10 cellular contexts compared by ENCODE assay signal in genomic region chr16:57720142-57720575, GRCh38. TPM values are rescaled to one million over a fixed set of nuclear protein-coding genes. Genes with fewer than 3 reads are reported as not detected.
A peak's percentile ranks its signal among the peaks of the same experiment; 100 is the strongest.
DNase-seq lines count a peak whose midpoint lies in the region; ATAC-seq and TF ChIP-seq lines count a peak whose summit lies in the region.
"Had no signal": no experiment of that assay in that cellular context is flagged by ENCODE, and none has a peak within 500 bp of the region (broad histone marks: within the 10 kb centered on the region; RNA-seq: fewer than 3 reads in every experiment).

No MANE protein-coding gene starts in this region.

- no peaks in the 10 kb centered on the region for H3K9me3 ChIP-seq in right lobe of liver
- H3K9me3 ChIP-seq in ovary: no peaks in the 10 kb centered on the region

- no peaks in the 10 kb centered on the region for H3K27me3 ChIP-seq in right lobe of liver
- no peaks in the 10 kb centered on the region for H3K27me3 ChIP-seq in ovary

- H3K4me3 ChIP-seq in right lobe of liver (no peak overlapping the region), ovary (no peak overlapping the region)
- H3K4me3 ChIP-seq: skin epidermis had no signal

- H3K27me3 Mint-ChIP-seq in chondrocyte (ENCODE audit: low read depth): peaks cover 13% of the 10 kb centered on the region

- intact Hi-C loops in right lobe of liver (cut with DNase I) (loop anchor here (5.0 kb wide), 3 partner anchors 68 to 143 kb away; no protein-coding TSS in a partner anchor), ovary (cut with DNase I) (no loop called here)

- 72% methylated on average over 2 of the region's 3 CpGs for WGBS in right lobe of liver (ENCODE audit: insufficient coverage, low coverage, low lambda C conversion rate, missing lambda C conversion rate)
- 68 to 72% (median 68%) methylated on average over 3 of the region's 3 CpGs for WGBS in ovary, 3 donors

- DNase-seq in DMS53 (lab: John Stamatoyannopoulos, UW) (peak; percentile 85), HT1080 (ENCODE audit: low read depth) (peak; percentile 60), SW480 (ENCODE audit: low spot score) (peak; percentile 38), chondrocyte (ENCODE audit: low spot score) (peak; percentile 57), right lobe of liver (peak; percentile 84 to 86 (median 85)), superior temporal gyrus (ENCODE audit: extremely low spot score) (peak; percentile 48), ovary (no peak)

- no peaks in the 10 kb centered on the region for H3K9me3 Mint-ChIP-seq in chondrocyte (ENCODE audit: low read depth)

- H3K4me1 ChIP-seq in right lobe of liver (no peaks in the 10 kb centered on the region), ovary (ENCODE audit: insufficient read depth) (no peaks in the 10 kb centered on the region)

- H3K36me3 ChIP-seq in right lobe of liver (no peaks in the 10 kb centered on the region), ovary (no peaks in the 10 kb centered on the region)

- peak; percentile 98 to 99 (median 98) for ATAC-seq in right lobe of liver
- no peak for ATAC-seq in GM21447 (IDR thresholded peaks at IDR 0.05; ENCODE audit: unreplicated experiment)

- TF ChIP-seq EP300 in ovary (IDR thresholded peaks at IDR 0.05): no peak

- TF ChIP-seq CTCF in chondrocyte (IDR thresholded peaks at IDR 0.05): peak; percentile 78
- TF ChIP-seq CTCF in right lobe of liver (IDR thresholded peaks at IDR 0.05): peak; percentile 79 to 91 (median 87)
- TF ChIP-seq CTCF in ovary (IDR thresholded peaks at IDR 0.05): no peak

- H3K27ac ChIP-seq in right lobe of liver (no peak overlapping the region), ovary (no peak overlapping the region)
- H3K27ac ChIP-seq: skin epidermis had no signal

- H3K4me1 Mint-ChIP-seq in chondrocyte (ENCODE audit: low read depth): no peaks in the 10 kb centered on the region

- H3K36me3 Mint-ChIP-seq in chondrocyte (ENCODE audit: low read depth): no peaks in the 10 kb centered on the region

- TF ChIP-seq POLR2A in right lobe of liver (IDR thresholded peaks at IDR 0.05): no peak
- TF ChIP-seq POLR2A in ovary (IDR thresholded peaks at IDR 0.05): no peak

- H3K27ac Mint-ChIP-seq in chondrocyte (ENCODE audit: unreplicated experiment): no peak overlapping the region

- H3K4me3 Mint-ChIP-seq in chondrocyte (ENCODE audit: unreplicated experiment): no peak overlapping the region

RNA-seq across cellular contexts. Expression of gene KATNB1, which starts 15.4 kb away (rescaled TPM):
- total RNA-seq in HT1080 (2014; rRNA removed; shearing (Covaris generic)): 44.7 and 54.3 TPM in 2 replicates
- 27.0 and 27.5 TPM in 2 replicates for polyA plus RNA-seq in HT1080 (2015; cell fraction: cytosol; rRNA removed)
- polyA plus RNA-seq in HT1080 (2015; cell fraction: nucleus; rRNA removed): 42.4 and 51.8 TPM in 2 replicates
- total RNA-seq in chondrocyte (14.0 to 20.6 TPM (median 14.7 TPM) in 3 replicates), right lobe of liver (10 to 100 TPM in 2 of 6 experiments, 1 to 10 TPM in 4; 5.6 to 17.5 (median 8.5) TPM), ovary (10 to 100 TPM in 5 of 7 donors, 1 to 10 TPM in 2; 7.7 to 20.2 (median 14.9) TPM)
- 10 to 100 TPM in 1 of 2 donors, 1 to 10 TPM in 1; 3.4 to 11.0 TPM for polyA plus RNA-seq in ovary

RNA-seq across cellular contexts. Expression of gene DRC7, which starts 25.6 kb away (rescaled TPM):
- total RNA-seq in HT1080 (2014; rRNA removed; shearing (Covaris generic)): not detected in 2 replicates
- 0.09 TPM in 1 of 2 replicates, not detected in the other for polyA plus RNA-seq in HT1080 (2015; cell fraction: cytosol; rRNA removed)
- 0.23 TPM in 1 of 2 replicates, not detected in the other for polyA plus RNA-seq in HT1080 (2015; cell fraction: nucleus; rRNA removed)
- total RNA-seq in chondrocyte: not detected in 3 replicates
- under 1 TPM; 0.06 to 0.37 (median 0.19) TPM for total RNA-seq in right lobe of liver
- 10 to 100 TPM in 1 of 7 donors, 1 to 10 TPM in 1, under 1 TPM in 3, not detected in 2; 0.36 to 12.5 (median 0.84) TPM for total RNA-seq in ovary
- under 1 TPM in 1 of 2 donors, not detected in 1; 0.07 TPM for polyA plus RNA-seq in ovary
- total RNA-seq: T-helper 1 cell treated with Interleukin-12 subunit alpha and Interleukin-12 subunit beta and Interleukin-4 antibody, amounts not matched to agents 30 ng/mL and 1 ng/mL, for 36 hours had no signal

RNA-seq across cellular contexts. Expression of gene ADGRG3, which starts 52.1 kb away (rescaled TPM):
- not detected in 2 replicates for total RNA-seq in HT1080 (2014; rRNA removed; shearing (Covaris generic))
- polyA plus RNA-seq in HT1080 (2015; cell fraction: cytosol; rRNA removed): 0.15 TPM in 1 of 2 replicates, not detected in the other
- 0.45 and 0.58 TPM in 2 replicates for polyA plus RNA-seq in HT1080 (2015; cell fraction: nucleus; rRNA removed)
- total RNA-seq in chondrocyte (not detected in 3 replicates), right lobe of liver (1 to 10 TPM in 1 of 6 experiments, under 1 TPM in 5; 0.37 to 1.6 (median 0.83) TPM), ovary (1 to 10 TPM in 3 of 7 donors, under 1 TPM in 4; 0.40 to 1.7 (median 0.92) TPM)
- 1 to 10 TPM in 1 of 2 donors, under 1 TPM in 1; 0.88 to 1.2 TPM for polyA plus RNA-seq in ovary
- total RNA-seq: T-helper 1 cell treated with Interleukin-12 subunit alpha and Interleukin-12 subunit beta and Interleukin-4 antibody, amounts not matched to agents 30 ng/mL and 1 ng/mL, for 36 hours had no signal

Comparison
In these comparisons a context has a peak if more than half of its experiments do, and no peak if none do; other contexts are left out.
1. DNase-seq: peak in DMS53 (single experiment), HT1080 (single experiment), SW480 (single experiment), chondrocyte (single experiment), right lobe of liver (3 of 3) and superior temporal gyrus (single experiment); none in ovary (0 of 5).
2. CTCF ChIP-seq: peak in chondrocyte (single experiment) and right lobe of liver (4 of 4); none in ovary (0 of 3).
3. intact Hi-C loops: an anchor here in right lobe of liver (5.0 kb wide); none called in ovary.